Comparison of ENCODE assay signal across 11 cellular contexts in the genomic region with DNA sequence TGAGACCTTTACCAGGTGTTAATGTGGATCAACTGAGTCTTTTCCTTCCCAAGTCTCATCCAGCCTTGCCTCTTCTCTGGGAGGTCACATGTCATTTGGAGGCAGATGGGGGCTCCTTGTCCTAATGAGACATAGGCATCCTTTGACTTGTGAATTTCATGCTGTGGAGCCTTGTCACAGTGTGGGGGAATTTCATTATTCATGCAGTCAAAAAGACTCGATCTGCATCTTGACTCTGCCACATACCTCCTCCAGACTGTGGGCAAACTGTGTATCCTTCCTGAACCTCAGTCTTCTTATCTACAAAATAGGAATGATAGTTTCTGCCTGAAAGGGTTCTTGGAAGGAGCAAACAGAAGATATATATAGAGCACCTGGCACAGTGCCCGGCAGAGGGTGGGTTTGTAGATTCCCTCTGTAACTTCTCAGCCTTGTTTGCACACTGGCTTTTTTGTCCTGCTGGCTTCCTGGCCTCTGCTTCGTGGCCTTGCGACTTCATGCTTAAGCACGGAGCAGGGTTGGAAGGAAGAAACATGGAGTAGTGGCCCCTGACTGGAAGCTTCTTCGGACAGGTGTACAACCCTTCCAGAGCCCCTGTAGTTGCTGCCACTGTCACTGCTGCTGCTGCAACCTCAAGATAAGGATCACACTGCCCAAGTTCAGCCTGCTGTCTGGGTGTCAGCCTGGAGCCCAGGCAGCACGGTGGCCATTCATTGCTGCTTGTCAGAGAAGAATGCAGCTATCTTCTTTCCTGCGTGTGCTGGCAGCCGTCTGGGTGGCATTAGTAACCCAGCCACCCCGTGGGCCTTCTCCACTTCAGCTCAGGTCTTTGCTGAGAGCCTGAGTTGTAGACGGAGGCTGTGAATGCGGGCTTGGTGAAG.
A peak's percentile ranks its signal among the peaks of the same experiment; 100 is the strongest.
DNase-seq lines count a peak whose midpoint lies in the region; TF ChIP-seq lines count a peak whose summit lies in the region.
"Had no signal": no experiment of that assay in that cellular context is flagged by ENCODE, and none has a peak within 500 bp of the region (broad histone marks: within the 10 kb centered on the region; RNA-seq: fewer than 3 reads in every experiment).

No MANE protein-coding gene starts in this region.

- TF ChIP-seq POLR2A in erythroblast (IDR thresholded peaks at IDR 0.05; ENCODE audit: low read length), result no peak

- H3K23ac ChIP-seq in H9 (ENCODE audit: insufficient read length, low read depth, low read length), result no peak overlapping the region

- no peak overlapping the region for H2BK5ac ChIP-seq in H9 (ENCODE audit: insufficient read length, low read length)

- no peak overlapping the region for H4K8ac ChIP-seq in H9 (replicated peaks; ENCODE audit: insufficient read length, low read depth, low read length)

- H3K36me3 Mint-ChIP-seq in H9 (ENCODE audit: insufficient read depth in 1 of 3, low read depth in 3 of 3) (no peaks in the 10 kb centered on the region), neural progenitor cell (no peaks in the 10 kb centered on the region)

- H3K4me3 Mint-ChIP-seq in H9 (no peak overlapping the region), neural progenitor cell (no peak overlapping the region)
- H3K4me3 Mint-ChIP-seq: stimulated activated naive CD8-positive, alpha-beta T cell treated with anti-CD3 and anti-CD28 coated beads, Interleukin-15, Interleukin-2, amounts not matched to agents 100 ng/mL and 50 ng/mL, for 24 hours had no signal

- CTCF ChIA-PET in SK-N-SH (lab: Yijun Ruan, JAX), result interaction anchor here (1.0 to 2.8 kb wide), 3 partner anchors 9 to 20 kb away, joined by 3 to 21 read pairs (median 5); no protein-coding TSS in a partner anchor

- H3K27me3 Mint-ChIP-seq in H9 (ENCODE audit: low read depth) (peaks cover 9% of the 10 kb centered on the region), neural progenitor cell (ENCODE audit: insufficient read depth, low read depth) (peaks cover 21% of the 10 kb centered on the region)
- H3K27me3 Mint-ChIP-seq: naive thymus-derived CD4-positive, alpha-beta T cell; stimulated activated naive CD8-positive, alpha-beta T cell treated with anti-CD3 and anti-CD28 coated beads, Interleukin-15, Interleukin-2, amounts not matched to agents 100 ng/mL and 50 ng/mL, for 24 hours had no signal

- H3K23me2 ChIP-seq in H9 (ENCODE audit: insufficient read length, low read depth, low read length, poor library complexity, severe bottlenecking), result no peaks in the 10 kb centered on the region

- peaks cover 8 to 17% of the 10 kb centered on the region in 2 experiments for H3K4me1 Mint-ChIP-seq in H9
- peaks cover 46% of the 10 kb centered on the region for H3K4me1 Mint-ChIP-seq in neural progenitor cell

- H3K4ac ChIP-seq in H9 (ENCODE audit: low read depth, low read length), result no peak overlapping the region

- no peaks in the 10 kb centered on the region for H3K9me3 ChIP-seq in H9 (ENCODE audit: control insufficient read depth, low read depth, low read length)
- no peaks in the 10 kb centered on the region for H3K9me3 ChIP-seq in SK-N-SH
- H3K9me3 ChIP-seq in neural progenitor cell (ENCODE audit: low read depth), result no peaks in the 10 kb centered on the region

- no peak for DNase-seq in H9
- DNase-seq in SK-N-SH, result peak; percentile 72
- peak; percentile 79 to 82 for DNase-seq in erythroblast (lab: John Stamatoyannopoulos, UW)
- DNase-seq in NCI-H2029 treated with DMSO at 0.1 percent for 48 hours (lab: John Stamatoyannopoulos, UW), result no peak
- DNase-seq in neural progenitor cell (ENCODE audit: low spot score), result no peak
- DNase-seq in NCI-H146 (lab: John Stamatoyannopoulos, UW), result no peak
- no peak for DNase-seq in activated CD4-positive, alpha-beta T cell treated with anti-CD3 and anti-CD28 coated beads for 1 hour
- DNase-seq: naive thymus-derived CD4-positive, alpha-beta T cell; NCI-H1092 had no signal

- WGBS in H9 (ENCODE audit: extremely low coverage, insufficient read length, low lambda C conversion rate), result no CpG with 5 or more reads among the region's 12 CpGs
- WGBS in SK-N-SH (ENCODE audit: low lambda C conversion rate), result 56% methylated on average over 8 of the region's 12 CpGs

- H3K4me3 ChIP-seq in SK-N-SH (ENCODE audit: low read depth in 2 of 2, low read length in 1 of 2) (no peak overlapping the region), rectal smooth muscle tissue (ENCODE audit: low read length) (no peak overlapping the region), neural progenitor cell (no peak overlapping the region)

- no peak overlapping the region for H3K4me2 ChIP-seq in H9 (ENCODE audit: insufficient read depth, insufficient read length, low read length)
- H3K4me2 ChIP-seq in SK-N-SH, result 0 out of 2 replicates have a peak overlapping the region, but pooled peaks have one; percentile 17
- no peak overlapping the region for H3K4me2 ChIP-seq in neural progenitor cell

- H3K9me3 Mint-ChIP-seq in H9 (no peaks in the 10 kb centered on the region), neural progenitor cell (no peaks in the 10 kb centered on the region)
- H3K9me3 Mint-ChIP-seq: naive thymus-derived CD4-positive, alpha-beta T cell; stimulated activated naive CD8-positive, alpha-beta T cell treated with anti-CD3 and anti-CD28 coated beads, Interleukin-15, Interleukin-2, amounts not matched to agents 100 ng/mL and 50 ng/mL, for 24 hours had no signal

- H2BK120ac ChIP-seq in H9 (ENCODE audit: low read depth, low read length, poor library complexity, severe bottlenecking), result no peak overlapping the region

- no peaks in the 10 kb centered on the region for H3K79me1 ChIP-seq in H9 (ENCODE audit: insufficient read depth, low read depth, low read length, poor library complexity, severe bottlenecking)

- H3K27ac Mint-ChIP-seq in H9 (no peak overlapping the region), neural progenitor cell (no peak overlapping the region)

- H2AFZ ChIP-seq in H9 (ENCODE audit: low read length) (no peak overlapping the region), SK-N-SH (ENCODE audit: low read depth) (no peak overlapping the region), neural progenitor cell (replicated peaks) (no peak overlapping the region)

- H3K18ac ChIP-seq in H9 (ENCODE audit: insufficient read length, low read depth, low read length), result no peak overlapping the region

- H3K27ac ChIP-seq in H9 (ENCODE audit: insufficient read length, low read depth, low read length) (no peak overlapping the region), SK-N-SH (ENCODE audit: low read depth in 2 of 2, low read length in 1 of 2) (peak overlapping the region in 1 of 2 experiments; percentile 59), rectal smooth muscle tissue (ENCODE audit: low read depth, low read length) (peak overlapping the region; percentile 94), neural progenitor cell (no peak overlapping the region)

- peak overlapping the region; percentile 19; the same call in 1 of the 2 replicates for H3K14ac ChIP-seq in H9 (ENCODE audit: insufficient read depth, low read length)

- no peak overlapping the region for H2BK12ac ChIP-seq in H9 (ENCODE audit: insufficient read length, low read depth, low read length)

- H2BK20ac ChIP-seq in H9 (ENCODE audit: low read depth, low read length, poor library complexity, severe bottlenecking), result no peak overlapping the region

- no peak overlapping the region for H4K91ac ChIP-seq in H9 (ENCODE audit: insufficient read length, low read depth, low read length)

- H4K5ac ChIP-seq in H9 (ENCODE audit: insufficient read length, low read depth, low read length), result no peak overlapping the region

- H3F3A ChIP-seq in SK-N-SH (replicated peaks; ENCODE audit: insufficient read depth), result peaks cover 9% of the 10 kb centered on the region
- no peaks in the 10 kb centered on the region for H3F3A ChIP-seq in neural progenitor cell (ENCODE audit: low read depth)

- TF ChIP-seq RAD21 in SK-N-SH (IDR thresholded peaks at IDR 0.05; ENCODE audit: low read length), result no peak

- H3K36me3 ChIP-seq in SK-N-SH (replicated peaks in 1 of 2; ENCODE audit: control insufficient read depth in 1 of 2, insufficient read depth in 2 of 2, low read length in 1 of 2), result peaks cover 42 to 69% of the 10 kb centered on the region in 2 experiments
- peaks cover 20% of the 10 kb centered on the region for H3K36me3 ChIP-seq in rectal smooth muscle tissue (ENCODE audit: control insufficient read depth, insufficient read depth, low read length)
- no peaks in the 10 kb centered on the region for H3K36me3 ChIP-seq in neural progenitor cell

- H2AK5ac ChIP-seq in H9 (ENCODE audit: insufficient read length, low read length), result no peak overlapping the region

- H3K9ac ChIP-seq in H9 (ENCODE audit: extremely low read depth, insufficient read length, low read length) (no peak overlapping the region), SK-N-SH (no peak overlapping the region), rectal smooth muscle tissue (ENCODE audit: low read length) (no peak overlapping the region), neural progenitor cell (no peak overlapping the region)

- POLR2A ChIA-PET in SK-N-SH (lab: Yijun Ruan, JAX), result no interaction called here

- H3K27me3 ChIP-seq in H9 (ENCODE audit: insufficient read depth, low read length) (no peaks in the 10 kb centered on the region), SK-N-SH (ENCODE audit: insufficient read depth) (no peaks in the 10 kb centered on the region), rectal smooth muscle tissue (ENCODE audit: control insufficient read depth, insufficient read depth, low read length) (no peaks in the 10 kb centered on the region), neural progenitor cell (no peaks in the 10 kb centered on the region)

- H3K79me2 ChIP-seq in H9 (ENCODE audit: insufficient read depth, low read length), result no peaks in the 10 kb centered on the region
- peaks cover 45% of the 10 kb centered on the region for H3K79me2 ChIP-seq in SK-N-SH (ENCODE audit: insufficient read depth)
- no peaks in the 10 kb centered on the region for H3K79me2 ChIP-seq in neural progenitor cell (ENCODE audit: low read depth)

- TF ChIP-seq EP300 in SK-N-SH (IDR thresholded peaks at IDR 0.05; ENCODE audit: borderline replicate concordance in 1 of 2, low read depth in 1 of 2, low read length in 1 of 2), result no peak

- H4K20me1 ChIP-seq in H9 (ENCODE audit: control insufficient read depth, insufficient read depth, insufficient read length) (no peaks in the 10 kb centered on the region), SK-N-SH (ENCODE audit: insufficient read depth) (no peaks in the 10 kb centered on the region), neural progenitor cell (ENCODE audit: low read depth) (no peaks in the 10 kb centered on the region)

- no peak overlapping the region for H3T11ph ChIP-seq in H9 (ENCODE audit: low read length)

- no peak overlapping the region for H3K56ac ChIP-seq in H9 (ENCODE audit: insufficient read length, low read depth, low read length)

- no peaks in the 10 kb centered on the region for H3K4me1 ChIP-seq in H9 (ENCODE audit: insufficient read depth, low read length)
- peaks cover 8 to 20% of the 10 kb centered on the region in 2 experiments; a peak in 3 of 4 replicates for H3K4me1 ChIP-seq in SK-N-SH (ENCODE audit: control insufficient read depth in 1 of 2, insufficient read depth in 2 of 2, low read depth in 1 of 2, low read length in 1 of 2)
- peaks cover 47% of the 10 kb centered on the region for H3K4me1 ChIP-seq in rectal smooth muscle tissue (ENCODE audit: control insufficient read depth, insufficient read depth, low read length)
- peaks cover 7% of the 10 kb centered on the region for H3K4me1 ChIP-seq in neural progenitor cell

- H2BK15ac ChIP-seq in H9 (ENCODE audit: low read depth, low read length), result no peak overlapping the region

- TF ChIP-seq CTCF in H9 (conservative IDR thresholded peaks at IDR 0.05) (no peak), SK-N-SH (IDR thresholded peaks at IDR 0.05) (no peak), neural progenitor cell (IDR thresholded peaks at IDR 0.05) (no peak)

- H3K9me2 ChIP-seq in SK-N-SH, result no peaks in the 10 kb centered on the region

Comparison
In these comparisons a context has a peak if more than half of its experiments do, and no peak if none do; other contexts are left out.
1. DNase-seq: peak in SK-N-SH (single experiment) and erythroblast (2 of 2); none in H9 (single experiment), NCI-H2029 treated with DMSO at 0.1 percent for 48 hours (single experiment), neural progenitor cell (single experiment), NCI-H146 (single experiment) and activated CD4-positive, alpha-beta T cell treated with anti-CD3 and anti-CD28 coated beads for 1 hour (single experiment).